18 cellular contexts compared by ENCODE assay signal in the genomic region with DNA sequence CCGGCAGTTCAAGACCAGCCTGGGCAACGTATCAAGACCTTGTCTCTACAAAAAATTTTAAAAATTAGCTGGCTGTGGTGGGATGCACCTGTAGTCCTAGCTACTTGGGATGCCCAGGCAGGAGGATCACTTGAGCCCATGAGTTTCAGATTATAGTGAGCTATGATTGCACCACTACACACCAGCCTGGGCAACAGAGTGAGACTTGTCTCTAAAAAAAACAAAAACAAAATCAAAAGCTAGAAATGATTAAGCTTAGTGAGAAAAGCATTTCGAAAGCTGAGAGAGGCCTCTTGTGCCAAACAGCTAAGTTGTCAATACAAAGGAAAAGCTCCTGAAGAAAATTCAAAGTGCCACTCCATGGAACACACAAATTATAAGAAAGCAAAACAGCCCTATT. TPM values are rescaled to one million over a fixed set of nuclear protein-coding genes. Genes with fewer than 3 reads are reported as not detected.
DNase-seq lines count a peak whose midpoint lies in the region; ATAC-seq and TF ChIP-seq lines count a peak whose summit lies in the region.
"Had no signal": no experiment of that assay in that cellular context is flagged by ENCODE, and none has a peak within 500 bp of the region (broad histone marks: within the 10 kb centered on the region; RNA-seq: fewer than 3 reads in every experiment).

No MANE protein-coding gene starts in this region.

- ATAC-seq in upper lobe of right lung, result no peak

- no peak overlapping the region for H3K4me3 Mint-ChIP-seq in immature natural killer cell
- H3K4me3 Mint-ChIP-seq: CD14-positive monocyte had no signal

- no peaks in the 10 kb centered on the region for H3K36me3 Mint-ChIP-seq in immature natural killer cell

- no peak overlapping the region for H3K4me3 ChIP-seq in GM12865 (ENCODE audit: low read depth, low read length)
- H3K4me3 ChIP-seq in SJCRH30, result peak overlapping the region; percentile 28
- H3K4me3 ChIP-seq in upper lobe of right lung, result no peak overlapping the region

- H3K4me1 ChIP-seq in SJCRH30 (peaks cover 13% of the 10 kb centered on the region), upper lobe of right lung (peaks cover 7% of the 10 kb centered on the region)

- H3K4me1 Mint-ChIP-seq in immature natural killer cell, result peaks cover 6 to 7% of the 10 kb centered on the region in 2 donors

- DNase-seq in GM12865 (ENCODE audit: low read depth) (peak; percentile 13), SJCRH30 (no peak), epithelial cell of prostate (ENCODE audit: low read depth, low spot score) (no peak), renal cortical epithelial cell (ENCODE audit: low read depth) (peak; percentile 44), upper lobe of right lung (no peak), Ammon's horn (ENCODE audit: low spot score) (no peak), immature natural killer cell (no peak)
- DNase-seq: DMS 273 treated with DMSO at 0.1 percent for 48 hours, DND-41, HCEC 1CT, IMR-90, NCI-H1417 treated with DMSO at 0.1 percent for 48 hours, NCI-H187 treated with DMSO at 0.1 percent for 48 hours, NCI-H2227 treated with DMSO at 0.1 percent for 48 hours, NCI-H774, SHP77 had no signal

- TF ChIP-seq CTCF in GM12865 (IDR thresholded peaks at IDR 0.05; ENCODE audit: insufficient read depth, low read depth, low read length, missing control alignments), result no peak
- no peak for TF ChIP-seq CTCF in upper lobe of right lung (IDR thresholded peaks at IDR 0.05)

- H3K27ac ChIP-seq in SJCRH30, result peak overlapping the region; percentile 76
- H3K27ac ChIP-seq in epithelial cell of prostate, result peak overlapping the region; percentile 33
- H3K27ac ChIP-seq in upper lobe of right lung, result no peak overlapping the region

- H3K27me3 Mint-ChIP-seq in immature natural killer cell (ENCODE audit: low read depth in 3 of 3), result peaks cover 0 to 17% (median 4%) of the 10 kb centered on the region in 3 donors

- H3K36me3 ChIP-seq in SJCRH30 (0 out of 2 replicates have a peak, but pooled peaks cover 2% of the 10 kb centered on the region), upper lobe of right lung (no peaks in the 10 kb centered on the region)

- H3K27me3 ChIP-seq in SJCRH30, result no peaks in the 10 kb centered on the region
- no peaks in the 10 kb centered on the region for H3K27me3 ChIP-seq in upper lobe of right lung

- H3K27ac Mint-ChIP-seq in immature natural killer cell, result no peak overlapping the region

- no peaks in the 10 kb centered on the region for H3K9me3 Mint-ChIP-seq in immature natural killer cell
- H3K9me3 Mint-ChIP-seq: CD14-positive monocyte had no signal

- H3K9me3 ChIP-seq in SJCRH30 (replicated peaks) (no peaks in the 10 kb centered on the region; the same call in 1 of the 2 replicates), upper lobe of right lung (no peaks in the 10 kb centered on the region)

- intact Hi-C loops in upper lobe of right lung (cut with DNase I), result no loop called here

RNA-seq across cellular contexts. Expression of a gene that starts 4.8 kb away (rescaled TPM):
- 9.1 and 9.2 TPM in 2 replicates for total RNA-seq in SJCRH30 (2014; rRNA removed; shearing (Covaris generic))
- total RNA-seq in renal cortical epithelial cell (0.69 and 7.1 TPM in 2 replicates), upper lobe of right lung (3.4 TPM)
- not detected for polyA plus RNA-seq in immature natural killer cell
- total RNA-seq: OCI-LY7 had no signal

Comparison
In these comparisons a context has a peak if more than half of its experiments do, and no peak if none do; other contexts are left out.
1. DNase-seq: peak in GM12865 (single experiment) and renal cortical epithelial cell (single experiment); none in SJCRH30 (0 of 2), epithelial cell of prostate (single experiment), upper lobe of right lung (single experiment), Ammon's horn (single experiment) and immature natural killer cell (0 of 3).